Comparison of ENCODE assay signal across 9 cellular contexts in genomic region chr4:54281060-54281781, GRCh38. TPM values are rescaled to one million over a fixed set of nuclear protein-coding genes. Genes with fewer than 3 reads are reported as not detected.
A peak's percentile ranks its signal among the peaks of the same experiment; 100 is the strongest.
DNase-seq lines count a peak whose midpoint lies in the region; ATAC-seq and TF ChIP-seq lines count a peak whose summit lies in the region.
"Had no signal": no experiment of that assay in that cellular context is flagged by ENCODE, and none has a peak within 500 bp of the region (broad histone marks: within the 10 kb centered on the region; RNA-seq: fewer than 3 reads in every experiment).

No MANE protein-coding gene starts in this region.

- H3K27me3 Mint-ChIP-seq in CD4-positive, alpha-beta memory T cell, result peaks cover 5 to 6% of the 10 kb centered on the region in 2 donors

- TF ChIP-seq CTCF in HFF-Myc (IDR thresholded peaks at IDR 0.05; ENCODE audit: low read depth, low read length, missing control alignments) (no peak), left ventricle myocardium inferior (IDR thresholded peaks at IDR 0.05; ENCODE audit: borderline replicate concordance) (no peak)

- no peak overlapping the region for H3K27ac Mint-ChIP-seq in CD4-positive, alpha-beta memory T cell
- H3K27ac Mint-ChIP-seq: activated CD4-positive, alpha-beta memory T cell treated with anti-CD3 and anti-CD28 coated beads for 36 hours had no signal

- peaks cover 7% of the 10 kb centered on the region for H3K36me3 ChIP-seq in left ventricle myocardium inferior
- H3K36me3 ChIP-seq in CD4-positive, alpha-beta memory T cell (ENCODE audit: insufficient read depth, low read length), result no peaks in the 10 kb centered on the region

- no peak overlapping the region for H3K4me3 ChIP-seq in HFF-Myc (replicated peaks; ENCODE audit: low read depth, low read length)
- H3K4me3 ChIP-seq in left ventricle myocardium inferior, result peak overlapping the region; percentile 12
- H3K4me3 ChIP-seq in CD4-positive, alpha-beta memory T cell (ENCODE audit: low read length in 2 of 2), result no peak overlapping the region

- H3K27ac ChIP-seq in left ventricle myocardium inferior (replicated peaks), result peak overlapping the region; percentile 90
- H3K27ac ChIP-seq in CD4-positive, alpha-beta memory T cell (ENCODE audit: low read depth, low read length), result no peak overlapping the region

- ATAC-seq in GM18907 (IDR thresholded peaks at IDR 0.05; ENCODE audit: unreplicated experiment), result no peak

- H3K4me1 Mint-ChIP-seq in CD4-positive, alpha-beta memory T cell, result no peaks in the 10 kb centered on the region

- POLR2A ChIA-PET in CD4-positive, alpha-beta memory T cell (lab: Charles Lee; ENCODE audit: partially characterized antibody), result no interaction called here

- H3K36me3 Mint-ChIP-seq in CD4-positive, alpha-beta memory T cell, result peaks cover 0 to 1% of the 10 kb centered on the region in 2 donors
- H3K36me3 Mint-ChIP-seq: activated CD4-positive, alpha-beta memory T cell treated with anti-CD3 and anti-CD28 coated beads for 36 hours had no signal

- intact Hi-C loops in left ventricle myocardium inferior (cut with micrococcal nuclease), result no loop called here
- intact Hi-C loops in CD4-positive, alpha-beta memory T cell (cut with micrococcal nuclease), result no loop called here

- H3K9me3 ChIP-seq in left ventricle myocardium inferior (replicated peaks), result peaks cover 21% of the 10 kb centered on the region
- no peaks in the 10 kb centered on the region for H3K9me3 ChIP-seq in CD4-positive, alpha-beta memory T cell (ENCODE audit: control insufficient read depth in 1 of 2, low read length in 2 of 2)

- DNase-seq in HFF-Myc (ENCODE audit: extremely low read depth, low read depth) (peak; percentile 71), astrocyte of the hippocampus (ENCODE audit: low read depth, low spot score) (peak; percentile 97), left ventricle myocardium inferior (peak; percentile 81), smooth muscle cell of the brain vasculature (ENCODE audit: low read depth, low spot score) (peak; percentile 3), NCI-H2171 (lab: John Stamatoyannopoulos, UW) (no peak), RKO (ENCODE audit: low spot score) (no peak)
- DNase-seq in CD4-positive, alpha-beta memory T cell, result no peak
- DNase-seq: activated CD4-positive, alpha-beta memory T cell treated with anti-CD3 and anti-CD28 coated beads for 36 hours had no signal

- H3K27me3 ChIP-seq in left ventricle myocardium inferior (ENCODE audit: low read depth), result no peaks in the 10 kb centered on the region
- no peaks in the 10 kb centered on the region for H3K27me3 ChIP-seq in CD4-positive, alpha-beta memory T cell (ENCODE audit: insufficient read depth, low read length)

- H3K4me1 ChIP-seq in left ventricle myocardium inferior, result peaks cover 44% of the 10 kb centered on the region
- no peaks in the 10 kb centered on the region for H3K4me1 ChIP-seq in CD4-positive, alpha-beta memory T cell (ENCODE audit: insufficient read depth, low read length)

- CTCF ChIA-PET in CD4-positive, alpha-beta memory T cell (lab: Charles Lee; ENCODE audit: partially characterized antibody), result no interaction called here

- H3K4me3 Mint-ChIP-seq in CD4-positive, alpha-beta memory T cell, result no peak overlapping the region
- H3K4me3 Mint-ChIP-seq: activated CD4-positive, alpha-beta memory T cell treated with anti-CD3 and anti-CD28 coated beads for 36 hours had no signal

- H3K9me3 Mint-ChIP-seq in CD4-positive, alpha-beta memory T cell, result peaks cover 5 to 32% (median 18%) of the 10 kb centered on the region in 8 donors

RNA-seq across cellular contexts. Expression of gene PDGFRA, which starts 52.1 kb away (rescaled TPM):
- 24.8 TPM for total RNA-seq in left ventricle myocardium inferior
- not detected for total RNA-seq in CD4-positive, alpha-beta memory T cell
- not detected for polyA plus RNA-seq in CD4-positive, alpha-beta memory T cell
- total RNA-seq: activated CD4-positive, alpha-beta memory T cell treated with anti-CD3 and anti-CD28 coated beads for 36 hours had no signal

Comparison
In these comparisons a context has a peak if more than half of its experiments do, and no peak if none do; other contexts are left out.
1. DNase-seq: peak in HFF-Myc (single experiment), astrocyte of the hippocampus (single experiment), left ventricle myocardium inferior (single experiment) and smooth muscle cell of the brain vasculature (single experiment); none in NCI-H2171 (single experiment), RKO (single experiment) and CD4-positive, alpha-beta memory T cell (0 of 5).
2. RNA of gene PDGFRA, which starts 52.1 kb away (total RNA-seq): 24.8 TPM in left ventricle myocardium inferior (single experiment); not detected in CD4-positive, alpha-beta memory T cell; every median in the first group is over 10 times any median in the second.